In genomic region chr5:308672-309271, GRCh38 we compare ENCODE assay signal across 14 cellular contexts. TPM values are rescaled to one million over a fixed set of nuclear protein-coding genes. Genes with fewer than 3 reads are reported as not detected.
A peak's percentile ranks its signal among the peaks of the same experiment; 100 is the strongest.
DNase-seq lines count a peak whose midpoint lies in the region; ATAC-seq and TF ChIP-seq lines count a peak whose summit lies in the region.
"Had no signal": no experiment of that assay in that cellular context is flagged by ENCODE, and none has a peak within 500 bp of the region (broad histone marks: within the 10 kb centered on the region; RNA-seq: fewer than 3 reads in every experiment).

No MANE protein-coding gene starts in this region.

- no peaks in the 10 kb centered on the region for H3K9me3 Mint-ChIP-seq in Calu3 (ENCODE audit: low read depth, unreplicated experiment)
- H3K9me3 Mint-ChIP-seq in neural crest cell = no peaks in the 10 kb centered on the region
- H3K9me3 Mint-ChIP-seq: stimulated activated naive CD8-positive, alpha-beta T cell treated with anti-CD3 and anti-CD28 coated beads, Interleukin-15, Interleukin-2, amounts not matched to agents 100 ng/mL and 50 ng/mL, for 24 hours had no signal

- BruUV-seq in Calu3 (replicated peaks; lab: Mats Ljungman, UMichigan) = no TSS peak

- H3K4me1 Mint-ChIP-seq in Calu3 (ENCODE audit: low read depth, unreplicated experiment) (peaks cover 15% of the 10 kb centered on the region), neural crest cell (peaks cover 8% of the 10 kb centered on the region)

- CTCF ChIA-PET in Calu3 (lab: Charles Lee) = interaction anchor here (0.8 to 1.7 kb wide), 2 partner anchors 13 to 29 kb away, joined by 3 read pairs; partner anchors contain the start of gene AHRR

- no peak overlapping the region for H3K4me3 Mint-ChIP-seq in Calu3 (ENCODE audit: low read depth, unreplicated experiment)
- no peak overlapping the region for H3K4me3 Mint-ChIP-seq in neural crest cell
- H3K4me3 Mint-ChIP-seq: stimulated activated naive CD8-positive, alpha-beta T cell treated with anti-CD3 and anti-CD28 coated beads, Interleukin-15, Interleukin-2, amounts not matched to agents 100 ng/mL and 50 ng/mL, for 24 hours had no signal

- H3K27ac Mint-ChIP-seq in Calu3 (ENCODE audit: unreplicated experiment) (no peak overlapping the region), neural crest cell (ENCODE audit: unreplicated experiment) (no peak overlapping the region)
- H3K27ac Mint-ChIP-seq: stimulated activated naive CD8-positive, alpha-beta T cell treated with anti-CD3 and anti-CD28 coated beads, Interleukin-15, Interleukin-2, amounts not matched to agents 100 ng/mL and 50 ng/mL, for 24 hours had no signal

- no peak for ATAC-seq in HG03025 (IDR thresholded peaks at IDR 0.05; ENCODE audit: low FRiP score, unreplicated experiment)

- H3K36me3 Mint-ChIP-seq in Calu3 (ENCODE audit: insufficient read depth, unreplicated experiment) = peaks cover 35% of the 10 kb centered on the region
- no peaks in the 10 kb centered on the region for H3K36me3 Mint-ChIP-seq in neural crest cell (ENCODE audit: low read depth)

- DNase-seq in Calu3 (peak; percentile 72), HK-2 (ENCODE audit: unreplicated experiment) (peak; percentile 48), cardiac fibroblast (ENCODE audit: low read depth in 2 of 2) (peak; percentile 25 to 49), neural crest cell (ENCODE audit: low read depth, low spot score) (no peak), posterior vena cava (ENCODE audit: low spot score) (no peak), NCI-H524 (lab: John Stamatoyannopoulos, UW) (no peak), OCI-M2 (lab: John Stamatoyannopoulos, UW; ENCODE audit: unreplicated experiment) (no peak)
- DNase-seq: activated T-cell treated with anti-CD3 and anti-CD28 coated beads for 4 hours; effector CD8-positive, alpha-beta T cell; GDM1; left ventricle myocardium superior; NCI-H187 had no signal

- intact Hi-C loops in Calu3 (cut with micrococcal nuclease; ENCODE audit: unreplicated experiment) = no loop called here
- intact Hi-C loops in posterior vena cava (cut with DNase I) = no loop called here

- no peak overlapping the region for H3K4me3 ChIP-seq in cardiac fibroblast (replicated peaks in 1 of 2; ENCODE audit: low read depth in 2 of 2, low read length in 2 of 2)

- TF ChIP-seq CTCF in Calu3 (IDR thresholded peaks at IDR 0.05; ENCODE audit: unreplicated experiment) = peak; percentile 15
- peak; percentile 36 for TF ChIP-seq CTCF in cardiac fibroblast (IDR thresholded peaks at IDR 0.05; ENCODE audit: low read depth, low read length)
- peak; percentile 54 for TF ChIP-seq CTCF in neural crest cell (conservative IDR thresholded peaks at IDR 0.05)

- H3K27me3 Mint-ChIP-seq in Calu3 (ENCODE audit: unreplicated experiment) = no peaks in the 10 kb centered on the region
- H3K27me3 Mint-ChIP-seq in neural crest cell (ENCODE audit: low read depth) = no peaks in the 10 kb centered on the region
- H3K27me3 Mint-ChIP-seq: stimulated activated naive CD8-positive, alpha-beta T cell treated with anti-CD3 and anti-CD28 coated beads, Interleukin-15, Interleukin-2, amounts not matched to agents 100 ng/mL and 50 ng/mL, for 24 hours had no signal

RNA-seq across cellular contexts. Expression of gene AHRR, which starts 12.7 kb away (rescaled TPM):
- total RNA-seq in Calu3 (2022) (1.3 TPM in 2 replicates), neural crest cell (1.0 and 1.3 TPM in 2 replicates), posterior vena cava (1 to 10 TPM in 1 of 2 donors, under 1 TPM in 1; 0.69 to 2.9 TPM)

RNA-seq across cellular contexts. Expression of gene PDCD6, which starts 37.3 kb away (rescaled TPM):
- total RNA-seq in Calu3 (2022) = 109 and 127 TPM in 2 replicates
- 76.8 and 81.6 TPM in 2 replicates for total RNA-seq in neural crest cell
- total RNA-seq in posterior vena cava = 10 to 100 TPM; 49.6 to 53.0 TPM

Comparison
In these comparisons a context has a peak if more than half of its experiments do, and no peak if none do; other contexts are left out.
1. DNase-seq: peak in Calu3 (single experiment), HK-2 (single experiment) and cardiac fibroblast (2 of 2); none in neural crest cell (single experiment), posterior vena cava (single experiment), NCI-H524 (0 of 2) and OCI-M2 (single experiment).
2. Peak in every context shown above with its lines, with median percentiles within 50 percentile points of each other: CTCF ChIP-seq.